Comparison of ENCODE assay signal across 18 cellular contexts in the genomic region with DNA sequence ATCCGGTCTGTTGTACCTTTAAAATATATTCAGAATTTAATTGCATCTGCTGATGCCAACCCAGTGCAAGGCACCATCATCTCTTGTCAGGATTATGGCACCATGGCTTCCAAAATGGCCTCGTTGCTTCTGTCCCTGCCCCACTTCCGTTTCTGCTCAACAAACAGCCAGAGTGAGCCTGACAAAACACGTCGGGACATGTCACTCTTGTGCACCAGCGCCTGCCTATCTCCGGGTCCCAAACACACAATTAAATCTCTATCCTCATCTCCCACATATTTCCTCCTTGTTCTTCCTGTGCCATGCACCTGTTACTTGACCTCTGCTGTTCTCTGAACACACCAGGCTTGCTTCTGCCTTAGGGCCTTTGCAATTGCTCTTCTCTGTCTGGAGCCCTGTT. TPM values are rescaled to one million over a fixed set of nuclear protein-coding genes. Genes with fewer than 3 reads are reported as not detected.
DNase-seq lines count a peak whose midpoint lies in the region; ATAC-seq and TF ChIP-seq lines count a peak whose summit lies in the region.
"Had no signal": no experiment of that assay in that cellular context is flagged by ENCODE, and none has a peak within 500 bp of the region (broad histone marks: within the 10 kb centered on the region; RNA-seq: fewer than 3 reads in every experiment).

No MANE protein-coding gene starts in this region.

- POLR2A ChIA-PET in OCI-LY7 (lab: Charles Lee) = interaction anchor here (0.6 to 3.1 kb wide), 6 partner anchors 8 to 59 kb away, joined by 4 to 35 read pairs (median 8); no protein-coding TSS in a partner anchor
- POLR2A ChIA-PET in SK-N-SH (lab: Yijun Ruan, JAX) = no interaction called here

- H2AFZ ChIP-seq in OCI-LY7 (ENCODE audit: low read length) (peak overlapping the region; percentile 88; the same call in 1 of the 2 replicates), SK-N-SH (ENCODE audit: low read depth) (no peak overlapping the region)

- peak overlapping the region; percentile 85 for H3K27ac Mint-ChIP-seq in activated naive CD8-positive, alpha-beta T cell treated with anti-CD3 and anti-CD28 coated beads for 36 hours

- H3K36me3 ChIP-seq in BLaER1 (peaks cover 12% of the 10 kb centered on the region), DOHH2 (ENCODE audit: control insufficient read depth, low read length) (no peaks in the 10 kb centered on the region), OCI-LY7 (ENCODE audit: insufficient read depth, low read length) (no peaks in the 10 kb centered on the region), SK-N-SH (replicated peaks in 1 of 2; ENCODE audit: control insufficient read depth in 1 of 2, insufficient read depth in 2 of 2, low read length in 1 of 2) (no peaks in the 10 kb centered on the region)
- H3K36me3 ChIP-seq: esophagus muscularis mucosa had no signal

- no peaks in the 10 kb centered on the region for H3K9me2 ChIP-seq in DOHH2 (replicated peaks; ENCODE audit: control insufficient read depth, low read length)
- no peaks in the 10 kb centered on the region for H3K9me2 ChIP-seq in OCI-LY7 (ENCODE audit: insufficient read depth, low read length)
- H3K9me2 ChIP-seq in SK-N-SH = no peaks in the 10 kb centered on the region

- H3K4me1 Mint-ChIP-seq in activated naive CD8-positive, alpha-beta T cell treated with anti-CD3 and anti-CD28 coated beads for 36 hours = peaks cover 42% of the 10 kb centered on the region

- no peak for ATAC-seq in GM18867 (IDR thresholded peaks at IDR 0.05; ENCODE audit: unreplicated experiment)

- H3K9me3 Mint-ChIP-seq in activated naive CD8-positive, alpha-beta T cell treated with anti-CD3 and anti-CD28 coated beads for 36 hours = peaks cover 4% of the 10 kb centered on the region

- H3K9ac ChIP-seq in BLaER1 = peak overlapping the region; percentile 36; the same call in 1 of the 2 replicates
- H3K9ac ChIP-seq in SK-N-SH = no peak overlapping the region

- 65% methylated on average over 7 of the region's 7 CpGs for WGBS in SK-N-SH (ENCODE audit: low lambda C conversion rate)

- TF ChIP-seq RAD21 in SK-N-SH (IDR thresholded peaks at IDR 0.05; ENCODE audit: low read length) = no peak

- no peak overlapping the region for H3K4me3 Mint-ChIP-seq in activated naive CD8-positive, alpha-beta T cell treated with anti-CD3 and anti-CD28 coated beads for 36 hours

- intact Hi-C loops in OCI-LY7 (cut with micrococcal nuclease; ENCODE audit: unreplicated experiment) = no loop called here

- peaks cover 61% of the 10 kb centered on the region for H3K4me1 ChIP-seq in BLaER1
- H3K4me1 ChIP-seq in DOHH2 (ENCODE audit: control insufficient read depth, low read length) = peaks cover 35% of the 10 kb centered on the region
- H3K4me1 ChIP-seq in OCI-LY7 (ENCODE audit: insufficient read depth, low read length, poor library complexity, severe bottlenecking) = peaks cover 40% of the 10 kb centered on the region
- H3K4me1 ChIP-seq in SK-N-SH (ENCODE audit: control insufficient read depth in 1 of 2, insufficient read depth in 2 of 2, low read depth in 1 of 2, low read length in 1 of 2) = peaks cover 0 to 8% of the 10 kb centered on the region in 2 experiments; a peak in 1 of 4 replicates
- H3K4me1 ChIP-seq: esophagus muscularis mucosa had no signal

- H3K27me3 Mint-ChIP-seq in activated naive CD8-positive, alpha-beta T cell treated with anti-CD3 and anti-CD28 coated beads for 36 hours = no peaks in the 10 kb centered on the region

- no TSS peak for BruUV-seq in OCI-LY7 (replicated peaks; lab: Mats Ljungman, UMichigan)

- H3K79me2 ChIP-seq in DOHH2 (ENCODE audit: control insufficient read depth, low read length) = no peaks in the 10 kb centered on the region
- no peaks in the 10 kb centered on the region for H3K79me2 ChIP-seq in OCI-LY7 (ENCODE audit: insufficient read depth, low read depth, low read length)
- H3K79me2 ChIP-seq in SK-N-SH (ENCODE audit: insufficient read depth) = no peaks in the 10 kb centered on the region

- DNase-seq in OCI-LY7 (ENCODE audit: low spot score) (no peak), SK-N-SH (no peak), NCI-H187 treated with DMSO at 0.1 percent for 48 hours (lab: John Stamatoyannopoulos, UW) (no peak), amygdala (lab: John Stamatoyannopoulos, UW) (no peak)
- DNase-seq in activated naive CD8-positive, alpha-beta T cell treated with anti-CD3 and anti-CD28 coated beads for 36 hours = no peak
- DNase-seq: activated CD4-positive, CD25-positive, alpha-beta regulatory T cell treated with anti-CD3 and anti-CD28 coated beads, Interleukin-2, amount 50 U/mL, for 72 hours; activated T-cell treated with anti-CD3 and anti-CD28 coated beads, Interleukin-2, amount 50 U/mL, for 72 hours; cortex of kidney; NCI-H187; NCI-H510A treated with DMSO at 0.1 percent for 48 hours; PC-9; retina; SW 1271 had no signal

- H3K27me3 ChIP-seq in BLaER1 (no peaks in the 10 kb centered on the region), DOHH2 (ENCODE audit: control insufficient read depth, low read length) (no peaks in the 10 kb centered on the region), SK-N-SH (ENCODE audit: insufficient read depth) (no peaks in the 10 kb centered on the region; the same call in 1 of the 2 replicates)
- H3K27me3 ChIP-seq: esophagus muscularis mucosa had no signal

- CTCF ChIA-PET in OCI-LY7 (lab: Charles Lee; ENCODE audit: unreplicated experiment) (interaction anchor here (2.2 kb wide), 1 partner anchor 9 kb away, joined by 7 read pairs; no protein-coding TSS in a partner anchor), SK-N-SH (lab: Yijun Ruan, JAX) (no interaction called here)

- TF ChIP-seq EP300 in SK-N-SH (IDR thresholded peaks at IDR 0.05; ENCODE audit: borderline replicate concordance in 1 of 2, low read depth in 1 of 2, low read length in 1 of 2) = no peak

- H3K4me2 ChIP-seq in BLaER1 (peak overlapping the region; percentile 76), DOHH2 (ENCODE audit: low read length) (peak overlapping the region; percentile 77), OCI-LY7 (ENCODE audit: low read length) (peak overlapping the region; percentile 74), SK-N-SH (no peak overlapping the region)
- H3K4me2 ChIP-seq: PC-9 had no signal

- peak overlapping the region; percentile 85 for H3K27ac ChIP-seq in BLaER1
- peak overlapping the region; percentile 86 for H3K27ac ChIP-seq in DOHH2 (ENCODE audit: low read depth, low read length)
- H3K27ac ChIP-seq in OCI-LY7 (ENCODE audit: low read depth, low read length, poor library complexity, severe bottlenecking) = peak overlapping the region; percentile 85
- no peak overlapping the region for H3K27ac ChIP-seq in SK-N-SH (ENCODE audit: low read depth in 2 of 2, low read length in 1 of 2)
- H3K27ac ChIP-seq: esophagus muscularis mucosa, PC-9 had no signal

- H3F3A ChIP-seq in DOHH2 (ENCODE audit: control insufficient read depth, insufficient read depth) = peaks cover 16% of the 10 kb centered on the region
- H3F3A ChIP-seq in SK-N-SH (replicated peaks; ENCODE audit: insufficient read depth) = no peaks in the 10 kb centered on the region

- H3K36me3 Mint-ChIP-seq in activated naive CD8-positive, alpha-beta T cell treated with anti-CD3 and anti-CD28 coated beads for 36 hours = peaks cover 10% of the 10 kb centered on the region

- TF ChIP-seq CTCF in DOHH2 (IDR thresholded peaks at IDR 0.05; ENCODE audit: low read depth, low read length, poor library complexity, severe bottlenecking) (no peak), OCI-LY7 (conservative IDR thresholded peaks at IDR 0.05; ENCODE audit: low read length) (no peak), SK-N-SH (IDR thresholded peaks at IDR 0.05) (no peak)

- H3K4me3 ChIP-seq in BLaER1 (no peak overlapping the region), DOHH2 (ENCODE audit: low read length) (peak overlapping the region; percentile 59), OCI-LY7 (ENCODE audit: low read depth, low read length, poor library complexity, severe bottlenecking) (peak overlapping the region; percentile 43), SK-N-SH (ENCODE audit: low read depth in 2 of 2, low read length in 1 of 2) (no peak overlapping the region)
- H3K4me3 ChIP-seq: esophagus muscularis mucosa, lung, PC-9 had no signal

- H3K9me3 ChIP-seq in BLaER1 (peaks cover 6% of the 10 kb centered on the region; the same call in 1 of the 2 replicates), DOHH2 (ENCODE audit: control insufficient read depth, insufficient read depth, low read length) (no peaks in the 10 kb centered on the region), OCI-LY7 (ENCODE audit: low read length) (peaks cover 5% of the 10 kb centered on the region; the same call in 1 of the 2 replicates), SK-N-SH (no peaks in the 10 kb centered on the region)
- H3K9me3 ChIP-seq: esophagus muscularis mucosa had no signal

- H4K20me1 ChIP-seq in BLaER1 = no peaks in the 10 kb centered on the region
- no peaks in the 10 kb centered on the region for H4K20me1 ChIP-seq in DOHH2 (ENCODE audit: control insufficient read depth, insufficient read depth, low read depth, low read length)
- H4K20me1 ChIP-seq in OCI-LY7 (ENCODE audit: insufficient read depth, low read length) = no peaks in the 10 kb centered on the region
- H4K20me1 ChIP-seq in SK-N-SH (ENCODE audit: insufficient read depth) = no peaks in the 10 kb centered on the region

TF ChIP-seq in SK-N-SH, 30 proteins besides CTCF, POLR2A, EP300 and RAD21 (continues in another document):
- TF ChIP-seq, protein P1, sequence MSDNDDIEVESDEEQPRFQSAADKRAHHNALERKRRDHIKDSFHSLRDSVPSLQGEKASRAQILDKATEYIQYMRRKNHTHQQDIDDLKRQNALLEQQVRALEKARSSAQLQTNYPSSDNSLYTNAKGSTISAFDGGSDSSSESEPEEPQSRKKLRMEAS (IDR thresholded peaks at IDR 0.05; ENCODE audit: low read depth) = no peak
- TF ChIP-seq MEF2A (IDR thresholded peaks at IDR 0.05; ENCODE audit: borderline replicate concordance, low read depth) = no peak
- TF ChIP-seq, protein P2, sequence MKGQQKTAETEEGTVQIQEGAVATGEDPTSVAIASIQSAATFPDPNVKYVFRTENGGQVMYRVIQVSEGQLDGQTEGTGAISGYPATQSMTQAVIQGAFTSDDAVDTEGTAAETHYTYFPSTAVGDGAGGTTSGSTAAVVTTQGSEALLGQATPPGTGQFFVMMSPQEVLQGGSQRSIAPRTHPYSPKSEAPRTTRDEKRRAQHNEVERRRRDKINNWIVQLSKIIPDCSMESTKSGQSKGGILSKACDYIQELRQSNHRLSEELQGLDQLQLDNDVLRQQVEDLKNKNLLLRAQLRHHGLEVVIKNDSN (IDR thresholded peaks at IDR 0.05; ENCODE audit: borderline replicate concordance, low read depth) = no peak
- no peak for TF ChIP-seq MXI1 (IDR thresholded peaks at IDR 0.05; ENCODE audit: low read depth, low read length)
- TF ChIP-seq FOSL2 (IDR thresholded peaks at IDR 0.05; ENCODE audit: borderline replicate concordance, low read depth) = no peak
- no peak for TF ChIP-seq FOXM1 (IDR thresholded peaks at IDR 0.05; ENCODE audit: low read depth)
- TF ChIP-seq ELF1 (IDR thresholded peaks at IDR 0.05) = no peak

RNA-seq across cellular contexts. Expression of a gene that starts 12.8 kb away (rescaled TPM):
- total RNA-seq in OCI-LY7 (2014; rRNA removed; shearing (Covaris generic)) = 92.0 and 103 TPM in 2 replicates
- total RNA-seq in OCI-LY7 (2022) = 176 and 214 TPM in 2 replicates
- 10 to 100 TPM; 40.3 to 42.1 TPM for total RNA-seq in activated naive CD8-positive, alpha-beta T cell treated with anti-CD3 and anti-CD28 coated beads for 36 hours
- polyA plus RNA-seq in SK-N-SH (2012; rRNA removed) = 0.02 TPM in 1 of 2 replicates, not detected in the other
- 0.01 and 0.04 TPM in 2 replicates for polyA plus RNA-seq in SK-N-SH (2012; cell fraction: cytosol; rRNA removed)
- 0.01 TPM in 2 replicates for polyA plus RNA-seq in SK-N-SH (2012; cell fraction: nucleus; rRNA removed)

Comparison
In these comparisons a context has a peak if more than half of its experiments do, and no peak if none do; other contexts are left out.
1. H3K27ac ChIP-seq: peak in BLaER1 (single experiment), DOHH2 (single experiment) and OCI-LY7 (single experiment); none in SK-N-SH (0 of 2).
2. H3K4me3 ChIP-seq: peak in DOHH2 (single experiment) and OCI-LY7 (single experiment); none in BLaER1 (single experiment) and SK-N-SH (0 of 2).